13 cellular contexts compared by ENCODE assay signal in the genomic region with DNA sequence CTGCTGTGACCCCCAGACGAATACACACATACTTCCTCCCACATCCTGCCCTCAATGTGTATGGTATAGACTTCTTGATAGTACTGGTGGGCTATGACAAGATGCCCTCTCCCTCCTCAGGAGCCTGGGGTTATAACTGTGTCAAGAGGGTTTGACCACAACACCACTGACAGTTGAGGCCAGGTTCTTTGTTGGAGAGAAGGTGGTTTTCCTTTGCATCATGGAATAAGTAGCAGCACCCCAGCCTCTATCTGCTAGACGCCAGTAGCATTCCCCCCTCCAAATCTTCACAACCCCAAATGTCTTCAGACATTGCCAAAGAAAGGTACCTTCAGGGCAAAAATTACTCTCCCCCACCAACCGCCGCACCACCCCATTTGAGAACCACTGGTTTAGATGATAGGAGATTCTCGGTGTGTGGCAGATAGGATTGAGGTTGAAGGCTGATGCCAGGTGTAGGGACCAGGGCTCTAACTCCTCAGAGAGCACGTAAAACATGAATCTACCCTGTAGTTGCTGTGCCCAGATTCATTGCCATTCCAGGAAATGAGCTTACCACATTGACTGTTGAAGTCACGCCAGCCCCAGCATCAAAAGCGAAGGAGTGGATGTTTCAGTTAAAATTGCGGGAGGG. TPM values are rescaled to one million over a fixed set of nuclear protein-coding genes. Genes with fewer than 3 reads are reported as not detected.
DNase-seq lines count a peak whose midpoint lies in the region; ATAC-seq and TF ChIP-seq lines count a peak whose summit lies in the region.
"Had no signal": no experiment of that assay in that cellular context is flagged by ENCODE, and none has a peak within 500 bp of the region (broad histone marks: within the 10 kb centered on the region; RNA-seq: fewer than 3 reads in every experiment).

No MANE protein-coding gene starts in this region.

- intact Hi-C loops in CD4-positive, alpha-beta memory T cell (cut with micrococcal nuclease) = no loop called here

- DNase-seq in CD4-positive, alpha-beta memory T cell = peak in 3 of 5 donors; percentile 6 to 20 (median 16)
- peak; percentile 100 for DNase-seq in Jurkat, Clone E6-1 (ENCODE audit: low read depth, low spot score)
- peak; percentile 46 for DNase-seq in activated T-cell treated with anti-CD3 and anti-CD28 coated beads, Interleukin-2, amount 50 U/mL, for 24 hours
- peak; percentile 52 for DNase-seq in stimulated activated CD4-positive, alpha-beta T cell treated with anti-CD3 and anti-CD28 coated beads, Interleukin-15, amount 100 ng/mL, for 24 hours
- DNase-seq in foreskin keratinocyte = no peak
- no peak for DNase-seq in coronary artery (ENCODE audit: low spot score)
- DNase-seq: brain microvascular endothelial cell; COR-L47; effector CD4-positive, alpha-beta T cell; foreskin melanocyte; NCI-H1417 treated with DMSO at 0.1 percent for 48 hours; pancreas had no signal

- H3K36me3 Mint-ChIP-seq in CD4-positive, alpha-beta memory T cell = no peaks in the 10 kb centered on the region
- no peaks in the 10 kb centered on the region for H3K36me3 Mint-ChIP-seq in activated T-cell treated with anti-CD3 and anti-CD28 coated beads, Interleukin-2, amount 50 U/mL, for 24 hours (ENCODE audit: low read depth)

- H3K4me1 ChIP-seq in CD4-positive, alpha-beta memory T cell (ENCODE audit: insufficient read depth, low read length) = peaks cover 5% of the 10 kb centered on the region
- H3K4me1 ChIP-seq in foreskin keratinocyte = no peaks in the 10 kb centered on the region
- H3K4me1 ChIP-seq: pancreas had no signal

- peak overlapping the region in 6 of 8 donors; percentile 6 to 70 (median 30) for H3K4me3 Mint-ChIP-seq in CD4-positive, alpha-beta memory T cell
- H3K4me3 Mint-ChIP-seq in activated T-cell treated with anti-CD3 and anti-CD28 coated beads, Interleukin-2, amount 50 U/mL, for 24 hours = peak overlapping the region; percentile 42

- CTCF ChIA-PET in CD4-positive, alpha-beta memory T cell (lab: Charles Lee; ENCODE audit: partially characterized antibody) = no interaction called here

- H3K27me3 Mint-ChIP-seq in CD4-positive, alpha-beta memory T cell = peaks cover 4 to 5% of the 10 kb centered on the region in 2 donors
- peaks cover 17% of the 10 kb centered on the region for H3K27me3 Mint-ChIP-seq in activated T-cell treated with anti-CD3 and anti-CD28 coated beads, Interleukin-2, amount 50 U/mL, for 24 hours

- H3K9me3 Mint-ChIP-seq in CD4-positive, alpha-beta memory T cell = no peaks in the 10 kb centered on the region
- H3K9me3 Mint-ChIP-seq in activated T-cell treated with anti-CD3 and anti-CD28 coated beads, Interleukin-2, amount 50 U/mL, for 24 hours = no peaks in the 10 kb centered on the region

- no peaks in the 10 kb centered on the region for H3K27me3 ChIP-seq in CD4-positive, alpha-beta memory T cell (ENCODE audit: insufficient read depth, low read length)
- no peaks in the 10 kb centered on the region for H3K27me3 ChIP-seq in foreskin keratinocyte
- H3K27me3 ChIP-seq: brain microvascular endothelial cell, pancreas had no signal

- POLR2A ChIA-PET in CD4-positive, alpha-beta memory T cell (lab: Charles Lee; ENCODE audit: partially characterized antibody) = no interaction called here

- H3K4me1 Mint-ChIP-seq in CD4-positive, alpha-beta memory T cell = peaks cover 5 to 9% (median 6%) of the 10 kb centered on the region in 4 donors
- H3K4me1 Mint-ChIP-seq in activated T-cell treated with anti-CD3 and anti-CD28 coated beads, Interleukin-2, amount 50 U/mL, for 24 hours (ENCODE audit: low read depth) = peaks cover 28% of the 10 kb centered on the region

- H3K27ac Mint-ChIP-seq in CD4-positive, alpha-beta memory T cell = peak overlapping the region in 3 of 7 donors; percentile 15 to 91 (median 22)
- H3K27ac Mint-ChIP-seq in activated T-cell treated with anti-CD3 and anti-CD28 coated beads, Interleukin-2, amount 50 U/mL, for 24 hours = peak overlapping the region; percentile 92

- TF ChIP-seq CTCF in foreskin keratinocyte (conservative IDR thresholded peaks at IDR 0.05) (no peak), coronary artery (IDR thresholded peaks at IDR 0.05) (no peak)

- H3K4me3 ChIP-seq in CD4-positive, alpha-beta memory T cell (ENCODE audit: low read length in 2 of 2) = no peak overlapping the region
- H3K4me3 ChIP-seq in Jurkat, Clone E6-1 (ENCODE audit: low read length) = no peak overlapping the region
- no peak overlapping the region for H3K4me3 ChIP-seq in coronary artery
- H3K4me3 ChIP-seq: pancreas had no signal

- H3K36me3 ChIP-seq in CD4-positive, alpha-beta memory T cell (ENCODE audit: insufficient read depth, low read length) = no peaks in the 10 kb centered on the region
- H3K36me3 ChIP-seq: brain microvascular endothelial cell, pancreas had no signal

- no peak overlapping the region for H3K27ac ChIP-seq in CD4-positive, alpha-beta memory T cell (ENCODE audit: low read depth, low read length)
- H3K27ac ChIP-seq in foreskin keratinocyte = no peak overlapping the region
- H3K27ac ChIP-seq in coronary artery = no peak overlapping the region
- H3K27ac ChIP-seq: brain microvascular endothelial cell, pancreas had no signal

- no peaks in the 10 kb centered on the region for H3K9me3 ChIP-seq in CD4-positive, alpha-beta memory T cell (ENCODE audit: control insufficient read depth in 1 of 2, low read length in 2 of 2)
- H3K9me3 ChIP-seq: pancreas had no signal

- no peak for ATAC-seq in GM19035 (IDR thresholded peaks at IDR 0.05; ENCODE audit: unreplicated experiment)
- ATAC-seq in foreskin keratinocyte = no peak
- ATAC-seq: pancreas had no signal

RNA-seq across cellular contexts. Expression of gene MYO18B, which starts 5.5 kb away (rescaled TPM):
- under 1 TPM; 0.19 to 0.26 TPM for total RNA-seq in CD4-positive, alpha-beta memory T cell
- polyA plus RNA-seq in CD4-positive, alpha-beta memory T cell = under 1 TPM in 1 of 2 donors, not detected in 1; 0.02 TPM
- 0.49 TPM for polyA plus RNA-seq in Jurkat, Clone E6-1 (2012; ENCODE audit: insufficient read depth, insufficient read length)
- not detected in 2 replicates for total RNA-seq in foreskin keratinocyte
- not detected in 2 replicates for polyA plus RNA-seq in foreskin keratinocyte

Comparison
In these comparisons a context has a peak if more than half of its experiments do, and no peak if none do; other contexts are left out.
1. DNase-seq: peak in CD4-positive, alpha-beta memory T cell (3 of 5), Jurkat, Clone E6-1 (single experiment), activated T-cell treated with anti-CD3 and anti-CD28 coated beads, Interleukin-2, amount 50 U/mL, for 24 hours (single experiment) and stimulated activated CD4-positive, alpha-beta T cell treated with anti-CD3 and anti-CD28 coated beads, Interleukin-15, amount 100 ng/mL, for 24 hours (single experiment); none in foreskin keratinocyte (0 of 2) and coronary artery (single experiment).